ENCODE assay signal across 18 cellular contexts in the genomic region with DNA sequence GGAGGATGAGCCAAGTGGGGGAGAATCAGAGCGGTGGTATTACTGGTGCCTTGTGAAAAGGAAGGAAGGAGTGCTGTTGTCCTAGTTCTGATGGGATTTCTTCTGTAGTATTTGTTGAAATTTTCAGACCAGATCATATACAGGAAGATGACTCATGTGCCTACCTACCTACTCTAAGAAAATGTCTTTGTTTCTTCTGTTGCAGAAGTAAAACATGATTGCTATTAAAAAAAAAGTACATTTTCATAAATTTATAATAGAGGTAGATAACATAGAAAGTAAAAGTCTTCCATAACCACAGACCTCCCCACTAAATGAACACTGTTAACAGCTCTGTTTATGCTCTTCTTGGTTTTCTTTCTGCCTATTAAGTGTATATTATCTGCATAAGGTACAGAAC. TPM values are rescaled to one million over a fixed set of nuclear protein-coding genes. Genes with fewer than 3 reads are reported as not detected.
DNase-seq lines count a peak whose midpoint lies in the region; FAIRE-seq and TF ChIP-seq lines count a peak whose summit lies in the region.
"Had no signal": no experiment of that assay in that cellular context is flagged by ENCODE, and none has a peak within 500 bp of the region (broad histone marks: within the 10 kb centered on the region; RNA-seq: fewer than 3 reads in every experiment).

No MANE protein-coding gene starts in this region.

- dilution Hi-C loops in keratinocyte (cut with MboI; ENCODE audit: extremely low pct_ligation_motif_present, low sequenced_read_pairs), result no loop called here

- H3K4me1 Mint-ChIP-seq in HFFc6 (ENCODE audit: low read depth) (peaks cover 87% of the 10 kb centered on the region), mesothelial cell of epicardium (peaks cover 5% of the 10 kb centered on the region)

- peak overlapping the region; percentile 86 for H3K4me2 ChIP-seq in keratinocyte (ENCODE audit: control insufficient read depth, extremely low read depth, insufficient read depth, low read depth, low read length)

- H3K4me1 ChIP-seq in A673 (ENCODE audit: insufficient read depth, low read length, poor library complexity, severe bottlenecking), result peaks cover 28% of the 10 kb centered on the region
- peaks cover 55% of the 10 kb centered on the region for H3K4me1 ChIP-seq in adipocyte (ENCODE audit: control insufficient read depth, insufficient read depth, low read length)
- peaks cover 61% of the 10 kb centered on the region for H3K4me1 ChIP-seq in keratinocyte (ENCODE audit: control insufficient read depth, extremely low read depth, insufficient read depth, low read length)
- no peaks in the 10 kb centered on the region for H3K4me1 ChIP-seq in Peyer's patch
- H3K4me1 ChIP-seq: upper lobe of left lung had no signal

- peak overlapping the region; percentile 55 for H2AFZ ChIP-seq in keratinocyte (ENCODE audit: control insufficient read depth, low read length)

- no TSS peak for BruUV-seq in A673 (replicated peaks; lab: Mats Ljungman, UMichigan)

- POLR2A ChIA-PET in A673 (lab: Charles Lee; ENCODE audit: low non-redundant PET), result no interaction called here

- no peak for TF ChIP-seq CTCF in A673 (conservative IDR thresholded peaks at IDR 0.05; ENCODE audit: low read depth, low read length)
- no peak for TF ChIP-seq CTCF in HFFc6 (IDR thresholded peaks at IDR 0.05)
- no peak for TF ChIP-seq CTCF in keratinocyte (optimal IDR thresholded peaks at IDR 0.05 in 1 of 3, IDR thresholded peaks at IDR 0.05 in 1 of 3, conservative IDR thresholded peaks at IDR 0.05 in 1 of 3; ENCODE audit: extremely low read depth in 1 of 3, insufficient read depth in 2 of 3, low read length in 3 of 3)
- no peak for TF ChIP-seq CTCF in Peyer's patch (IDR thresholded peaks at IDR 0.05)
- TF ChIP-seq CTCF in mesothelial cell of epicardium (IDR thresholded peaks at IDR 0.05; ENCODE audit: unreplicated experiment), result no peak

- H3K27me3 ChIP-seq in A673 (replicated peaks; ENCODE audit: insufficient read depth, low read depth, low read length, poor library complexity), result no peaks in the 10 kb centered on the region
- no peaks in the 10 kb centered on the region for H3K27me3 ChIP-seq in adipocyte (replicated peaks; ENCODE audit: control insufficient read depth, insufficient read depth, low read length)
- H3K27me3 ChIP-seq in keratinocyte (ENCODE audit: control insufficient read depth, extremely low read depth, insufficient read depth, low read length), result no peaks in the 10 kb centered on the region
- no peaks in the 10 kb centered on the region for H3K27me3 ChIP-seq in Peyer's patch
- H3K27me3 ChIP-seq: spleen, upper lobe of left lung had no signal

- H3K9me3 ChIP-seq in A673 (ENCODE audit: low read depth, low read length, poor library complexity, severe bottlenecking), result no peaks in the 10 kb centered on the region
- H3K9me3 ChIP-seq in adipocyte (ENCODE audit: control insufficient read depth, low read length), result no peaks in the 10 kb centered on the region
- no peaks in the 10 kb centered on the region for H3K9me3 ChIP-seq in keratinocyte (ENCODE audit: control insufficient read depth, low read depth, low read length)
- no peaks in the 10 kb centered on the region for H3K9me3 ChIP-seq in Peyer's patch
- H3K9me3 ChIP-seq: spleen, upper lobe of left lung had no signal

- H3K36me3 Mint-ChIP-seq in HFFc6 (ENCODE audit: low read depth), result no peaks in the 10 kb centered on the region
- H3K36me3 Mint-ChIP-seq in mesothelial cell of epicardium, result no peaks in the 10 kb centered on the region

- DNase-seq in A673 (ENCODE audit: low spot score) (peak; percentile 30), HFFc6 (no peak), adipocyte (ENCODE audit: low read depth) (peak; percentile 26), keratinocyte (ENCODE audit: low read depth, low spot score) (no peak), T-helper 9 cell (no peak), Peyer's patch (no peak), mesothelial cell of epicardium (ENCODE audit: low spot score in 2 of 2, unreplicated experiment in 2 of 2) (no peak), NCI-H2227 (lab: John Stamatoyannopoulos, UW; ENCODE audit: unreplicated experiment) (no peak)
- DNase-seq: activated CD4-positive, alpha-beta T cell treated with anti-CD3 and anti-CD28 coated beads, Interleukin-2, amount 50 U/mL, for 4 hours; aorta; COR-L47; GF-D8; left colon; NCI-H1105; spleen; stimulated activated naive CD4-positive, alpha-beta T cell; upper lobe of left lung had no signal

- H4K20me1 ChIP-seq in keratinocyte (ENCODE audit: control insufficient read depth, extremely low read depth, insufficient read depth, low read length), result peaks cover 9% of the 10 kb centered on the region

- H3K9ac ChIP-seq in adipocyte (ENCODE audit: low read length) (no peak overlapping the region), keratinocyte (ENCODE audit: control insufficient read depth, extremely low read depth, insufficient read depth, low read length) (peak overlapping the region; percentile 64)

- H3K79me2 ChIP-seq in keratinocyte (ENCODE audit: control insufficient read depth, insufficient read depth, low read length), result peaks cover 64% of the 10 kb centered on the region

- CTCF ChIA-PET in A673 (lab: Charles Lee), result no interaction called here

- peaks cover 6% of the 10 kb centered on the region for H3K9me1 ChIP-seq in keratinocyte (ENCODE audit: control insufficient read depth, extremely low read depth, insufficient read depth, low read length)

- no peak for TF ChIP-seq POLR2A in Peyer's patch (IDR thresholded peaks at IDR 0.05)

- no peak overlapping the region for H3K27ac ChIP-seq in A673 (ENCODE audit: low read depth, low read length, poor library complexity, severe bottlenecking)
- peak overlapping the region; percentile 82 for H3K27ac ChIP-seq in keratinocyte (ENCODE audit: control insufficient read depth, insufficient read depth, low read length)
- no peak overlapping the region for H3K27ac ChIP-seq in Peyer's patch
- H3K27ac ChIP-seq: SK-N-MC, spleen, upper lobe of left lung had no signal

- H3K4me3 Mint-ChIP-seq in HFFc6 (peak overlapping the region; percentile 44), mesothelial cell of epicardium (no peak overlapping the region)

- H3K4me3 ChIP-seq in A673 (ENCODE audit: low read depth, low read length, poor library complexity, severe bottlenecking), result no peak overlapping the region
- no peak overlapping the region for H3K4me3 ChIP-seq in adipocyte (ENCODE audit: low read length)
- H3K4me3 ChIP-seq in keratinocyte (ENCODE audit: control insufficient read depth in 2 of 3, extremely low read depth in 1 of 3, insufficient read depth in 2 of 3, low read depth in 1 of 3, low read length in 3 of 3), result peak overlapping the region in 2 of 3 experiments; percentile 60 to 65
- H3K4me3 ChIP-seq in Peyer's patch, result no peak overlapping the region
- H3K4me3 ChIP-seq: SK-N-MC, spleen, upper lobe of left lung had no signal

- FAIRE-seq in keratinocyte (lab: Jason Lieb, UNC), result peak; percentile 74

- H3K9me3 Mint-ChIP-seq in HFFc6 (no peaks in the 10 kb centered on the region), mesothelial cell of epicardium (no peaks in the 10 kb centered on the region)

- intact Hi-C loops in A673 (cut with micrococcal nuclease; ENCODE audit: unreplicated experiment), result no loop called here

- H3K27me3 Mint-ChIP-seq in HFFc6 (ENCODE audit: insufficient read depth), result no peaks in the 10 kb centered on the region
- no peaks in the 10 kb centered on the region for H3K27me3 Mint-ChIP-seq in mesothelial cell of epicardium (ENCODE audit: low read depth)

- H3K36me3 ChIP-seq in A673 (ENCODE audit: insufficient read depth, low read length, poor library complexity, severe bottlenecking) (no peaks in the 10 kb centered on the region), adipocyte (ENCODE audit: control insufficient read depth, insufficient read depth, low read length, severe bottlenecking) (no peaks in the 10 kb centered on the region), keratinocyte (ENCODE audit: control insufficient read depth in 2 of 2, extremely low read depth in 1 of 2, insufficient read depth in 2 of 2, low read length in 2 of 2) (peaks cover 0 to 1% of the 10 kb centered on the region in 2 experiments), Peyer's patch (no peaks in the 10 kb centered on the region)
- H3K36me3 ChIP-seq: spleen, upper lobe of left lung had no signal

- H3K27ac Mint-ChIP-seq in HFFc6, result peak overlapping the region; percentile 76
- no peak overlapping the region for H3K27ac Mint-ChIP-seq in mesothelial cell of epicardium

RNA-seq across cellular contexts. Expression of a gene that starts 26.9 kb away (rescaled TPM):
- total RNA-seq in A673 (2021), result 19.8 and 26.5 TPM in 2 replicates
- 10 to 100 TPM; 33.8 to 53.7 (median 41.0) TPM for total RNA-seq in HFFc6 (2021; fragmentation: NEBNext Ultra II Directional; extraction: Animal tissue kit (Norgen Biotek cat#: 25700))
- 10.5 to 16.2 TPM (median 11.3 TPM) in 3 replicates for polyA plus RNA-seq in keratinocyte
- 10.2 TPM for polyA plus RNA-seq in keratinocyte (2011; ENCODE audit: low read depth)
- polyA plus RNA-seq in keratinocyte (2011; cell fraction: cytosol; rRNA removed), result 16.9 and 18.0 TPM in 2 replicates
- polyA plus RNA-seq in keratinocyte (2011; cell fraction: nucleus; rRNA removed), result 66.2 and 90.8 TPM in 2 replicates
- polyA plus RNA-seq in keratinocyte (2012; ENCODE audit: low replicate concordance), result 11.9 and 20.4 TPM in 2 replicates
- 33.7 to 69.4 TPM (median 42.7 TPM) in 3 replicates for polyA minus RNA-seq in keratinocyte
- 30.1 TPM for polyA minus RNA-seq in keratinocyte (2011; cell fraction: cytosol; rRNA and poly(A)+ RNA removed)
- 65.0 and 134 TPM in 2 replicates for polyA minus RNA-seq in keratinocyte (2011; cell fraction: nucleus; rRNA and poly(A)+ RNA removed)
- 10 to 100 TPM; 17.0 to 39.6 (median 21.3) TPM for total RNA-seq in Peyer's patch
- total RNA-seq in mesothelial cell of epicardium, result 27.8 to 30.0 TPM (median 29.6 TPM) in 3 replicates

Comparison
In these comparisons a context has a peak if more than half of its experiments do, and no peak if none do; other contexts are left out.
1. DNase-seq: peak in A673 (single experiment) and adipocyte (single experiment); none in HFFc6 (single experiment), keratinocyte (single experiment), T-helper 9 cell (single experiment), Peyer's patch (0 of 3), mesothelial cell of epicardium (0 of 2) and NCI-H2227 (single experiment).
2. H3K4me3 ChIP-seq: peak in keratinocyte (2 of 3); none in A673 (single experiment), adipocyte (single experiment) and Peyer's patch (0 of 4).